In the genomic region with DNA sequence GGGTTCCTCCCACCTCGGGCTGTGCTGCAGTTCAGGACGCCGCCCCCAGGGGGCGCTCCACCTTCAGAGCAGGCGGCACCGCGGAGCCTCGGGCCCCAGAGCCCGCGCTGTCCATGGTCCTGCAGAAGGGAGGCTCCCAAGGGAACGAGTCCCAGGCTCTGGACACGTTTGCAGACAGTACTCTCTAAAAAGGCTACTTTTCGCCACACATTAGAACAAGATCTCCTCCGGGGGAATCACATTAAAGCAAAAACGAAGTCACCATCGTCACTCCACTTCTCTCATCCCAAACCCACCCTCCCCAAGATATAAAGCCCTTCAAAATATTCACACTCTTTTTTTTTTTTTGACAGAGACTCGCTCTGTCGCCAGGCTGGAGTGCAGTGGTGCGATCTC, we compare ENCODE assay signal across 8 cellular contexts. TPM values are rescaled to one million over a fixed set of nuclear protein-coding genes. Genes with fewer than 3 reads are reported as not detected.
DNase-seq lines count a peak whose midpoint lies in the region; ATAC-seq and TF ChIP-seq lines count a peak whose summit lies in the region.

No MANE protein-coding gene starts in this region.

- no peak overlapping the region for H3K4me3 ChIP-seq in BJ (ENCODE audit: low read depth, low read length)
- no peak overlapping the region for H3K4me3 ChIP-seq in suprapubic skin

- no peaks in the 10 kb centered on the region for H3K9me3 ChIP-seq in suprapubic skin

- no peak for DNase-seq in BJ (ENCODE audit: low read depth)
- peak; percentile 22 for DNase-seq in HCEC 1CT
- DNase-seq in RKO (ENCODE audit: low spot score) = peak; percentile 83
- peak; percentile 80 for DNase-seq in activated T-helper 9 cell treated with anti-CD3 and anti-CD28 coated beads, Interleukin-2, amount 50 U/mL, for 16 hours (ENCODE audit: low read depth)
- DNase-seq in foreskin melanocyte = peak; percentile 40
- peak; percentile 41 for DNase-seq in occipital lobe (lab: John Stamatoyannopoulos, UW)
- peak; percentile 69 to 86 for DNase-seq in suprapubic skin (ENCODE audit: low spot score in 2 of 2)

- H3K36me3 ChIP-seq in BJ (ENCODE audit: control insufficient read depth, insufficient read depth, low read length) (no peaks in the 10 kb centered on the region), suprapubic skin (no peaks in the 10 kb centered on the region)

- CTCF ChIA-PET in BJ (lab: Yijun Ruan, JAX) = interaction anchor here (0.6 to 2.7 kb wide), 18 partner anchors 12 to 355 kb away, joined by 3 to 10 read pairs (median 3); a partner anchor contains a TSS

- peak; percentile 99 for TF ChIP-seq CTCF in BJ (IDR thresholded peaks at IDR 0.05; ENCODE audit: insufficient read depth, low read depth, low read length)
- TF ChIP-seq CTCF in suprapubic skin (IDR thresholded peaks at IDR 0.05) = peak; percentile 72 to 96

- no peak for ATAC-seq in GM21528 (IDR thresholded peaks at IDR 0.05; ENCODE audit: low FRiP score, unreplicated experiment)

- WGBS in suprapubic skin = 14% methylated on average over 17 of the region's 19 CpGs

- H3K4me1 ChIP-seq in suprapubic skin = no peaks in the 10 kb centered on the region

- no peak for TF ChIP-seq EP300 in suprapubic skin (IDR thresholded peaks at IDR 0.05)

- no peak overlapping the region for H3K27ac ChIP-seq in suprapubic skin

- POLR2A ChIA-PET in BJ (lab: Charles Lee) = no interaction called here

- no peak for TF ChIP-seq POLR2A in suprapubic skin (IDR thresholded peaks at IDR 0.05)

- H3K27me3 ChIP-seq in BJ (ENCODE audit: control insufficient read depth, insufficient read depth, low read length) (no peaks in the 10 kb centered on the region), suprapubic skin (peaks cover 28% of the 10 kb centered on the region)

RNA-seq across cellular contexts. Expression of a gene that starts 4.6 kb away (rescaled TPM):
- not detected in 2 replicates for polyA plus RNA-seq in BJ (2011; rRNA removed)
- not detected in 2 replicates for polyA minus RNA-seq in BJ (2011; rRNA and poly(A)+ RNA removed)
- total RNA-seq in occipital lobe (1.6 TPM), suprapubic skin (1 to 10 TPM; 1.2 to 3.5 (median 1.6) TPM)

RNA-seq across cellular contexts. Expression of a gene that starts 31.7 kb away (rescaled TPM):
- polyA plus RNA-seq in BJ (2011; rRNA removed) = not detected in 2 replicates
- polyA minus RNA-seq in BJ (2011; rRNA and poly(A)+ RNA removed) = not detected in 2 replicates
- total RNA-seq in occipital lobe = not detected
- total RNA-seq in suprapubic skin = not detected

RNA-seq across cellular contexts. Expression of a gene that starts 34.3 kb away (rescaled TPM):
- not detected in 2 replicates for polyA plus RNA-seq in BJ (2011; rRNA removed)
- polyA minus RNA-seq in BJ (2011; rRNA and poly(A)+ RNA removed) = not detected in 2 replicates
- total RNA-seq in occipital lobe (not detected), suprapubic skin (not detected)

RNA-seq across cellular contexts. Expression of a gene that starts 36.2 kb away (rescaled TPM):
- polyA plus RNA-seq in BJ (2011; rRNA removed) = not detected in 2 replicates
- not detected in 2 replicates for polyA minus RNA-seq in BJ (2011; rRNA and poly(A)+ RNA removed)
- 2.0 TPM for total RNA-seq in occipital lobe
- 1 to 10 TPM in 1 of 4 donors, under 1 TPM in 1, not detected in 2; 0.21 to 1.0 TPM for total RNA-seq in suprapubic skin

RNA-seq across cellular contexts. Expression of a gene that starts 49.6 kb away (rescaled TPM):
- not detected in 2 replicates for polyA plus RNA-seq in BJ (2011; rRNA removed)
- polyA minus RNA-seq in BJ (2011; rRNA and poly(A)+ RNA removed) = not detected in 2 replicates
- not detected for total RNA-seq in occipital lobe
- not detected for total RNA-seq in suprapubic skin
